In the genomic region with DNA sequence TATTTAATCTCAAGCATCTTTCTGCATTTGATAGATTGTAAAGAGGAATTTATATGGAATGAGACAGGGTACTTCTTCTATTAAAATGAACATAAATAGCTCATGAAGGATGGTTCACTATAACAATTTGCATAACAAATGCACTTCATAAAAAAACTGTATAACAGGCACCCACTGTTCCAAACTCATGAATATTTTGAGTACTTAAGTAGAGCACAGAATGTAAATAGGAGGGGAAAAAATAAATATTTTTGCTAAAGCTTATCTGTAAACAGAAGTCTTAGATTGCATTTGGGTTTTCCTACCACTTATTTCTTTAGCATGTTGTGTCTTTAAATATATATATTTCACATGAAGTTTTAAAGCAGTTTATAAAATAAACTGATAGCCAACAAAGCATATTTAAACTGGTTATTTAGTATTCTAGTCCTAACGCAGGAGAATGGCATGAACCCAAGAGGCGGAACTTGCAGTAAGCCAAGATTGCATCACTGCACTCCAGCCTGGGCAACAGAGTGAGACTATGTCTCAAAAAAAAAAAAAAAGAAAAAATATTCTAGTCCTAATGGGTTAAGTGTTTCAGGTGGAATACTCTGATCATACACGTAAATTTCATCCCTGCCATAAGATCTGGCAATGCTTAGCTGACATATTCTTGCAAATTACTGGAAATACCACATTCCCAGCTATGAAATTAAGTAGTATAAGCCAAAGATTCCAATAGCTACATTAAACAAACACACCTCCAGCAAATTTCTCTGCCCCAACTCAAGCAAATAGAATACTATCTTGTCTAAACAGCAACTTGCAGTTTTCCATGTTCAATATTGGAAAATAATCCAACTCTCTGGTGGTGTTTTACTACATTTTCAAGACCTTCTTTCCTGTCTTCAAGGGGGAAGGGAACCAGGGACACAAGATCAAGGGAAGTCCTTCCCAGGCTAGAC, we compare ENCODE assay signal across 30 cellular contexts.
"Had no signal": no experiment of that assay in that cellular context is flagged by ENCODE, and none has a peak within 500 bp of the region (broad histone marks: within the 10 kb centered on the region; RNA-seq: fewer than 3 reads in every experiment).

No MANE protein-coding gene starts in this region.

- H3K36me3 Mint-ChIP-seq: activated CD4-positive, alpha-beta memory T cell treated with anti-CD3 and anti-CD28 coated beads for 36 hours; memory B cell; naive thymus-derived CD4-positive, alpha-beta T cell had no signal

- H3K4me1 Mint-ChIP-seq: memory B cell; naive thymus-derived CD4-positive, alpha-beta T cell had no signal

- H3K4me3 ChIP-seq: breast epithelium, pancreas, psoas muscle, thoracic aorta, upper lobe of right lung had no signal

- H3K4me1 ChIP-seq: breast epithelium, foreskin keratinocyte, pancreas, psoas muscle, upper lobe of right lung had no signal

- H3K36me3 ChIP-seq: breast epithelium, pancreas, thoracic aorta, upper lobe of right lung, WERI-Rb-1 had no signal

- FAIRE-seq: astrocyte, pancreas, TTC549 had no signal

- DNase-seq: activated CD4-positive, alpha-beta memory T cell treated with anti-CD3 and anti-CD28 coated beads for 36 hours; activated CD4-positive, alpha-beta T cell treated with anti-CD3 and anti-CD28 coated beads for 48 hours; activated CD8-positive, alpha-beta memory T cell treated with anti-CD3 and anti-CD28 coated beads, Interleukin-2, amount 50 U/mL, for 4 hours; activated gamma-delta T cell; activated naive CD4-positive, alpha-beta T cell treated with anti-CD3 and anti-CD28 coated beads, Interleukin-2, amount 50 U/mL, for 16 hours; activated T-cell treated with anti-CD3 and anti-CD28 coated beads, Interleukin-2, amount 50 U/mL, for 1 hour; amniotic stem cell; central memory CD4-positive, alpha-beta T cell; foreskin keratinocyte; left ventricle myocardium superior; midbrain; naive thymus-derived CD4-positive, alpha-beta T cell; pancreas; psoas muscle; stimulated activated CD4-positive, alpha-beta T cell treated with anti-CD3 and anti-CD28 coated beads, Interleukin-2, amount 100 ng/mL, for 48 hours; stimulated activated naive CD8-positive, alpha-beta T cell treated with anti-CD3 and anti-CD28 coated beads, Interleukin-15, Interleukin-2, amounts not matched to agents 100 U/mL and 50 U/mL, for 24 hours; SW 1271; T-helper 9 cell; upper lobe of right lung; WERI-Rb-1 had no signal

- H3K27ac Mint-ChIP-seq: activated CD4-positive, alpha-beta memory T cell treated with anti-CD3 and anti-CD28 coated beads for 36 hours; activated T-helper 1 cell treated with anti-CD3 and anti-CD28 coated beads, Interleukin-12 subunit alpha, Interleukin-12 subunit beta, Interleukin-2, Interleukin-4 antibody, amounts not matched to agents 30 ng/mL and 10 ng/mL and 1 ng/mL, durations not matched to agents 14 hours and 24 hours and 36 hours; memory B cell; naive thymus-derived CD4-positive, alpha-beta T cell; T-helper 1 cell treated with Interleukin-12 subunit alpha and Interleukin-12 subunit beta and Interleukin-4 antibody, amounts not matched to agents 30 μg/mL and 1 μg/mL, for 36 hours had no signal

- H3K27me3 ChIP-seq: breast epithelium, foreskin keratinocyte, pancreas, upper lobe of right lung had no signal

- H3K9me3 Mint-ChIP-seq: activated T-helper 1 cell treated with anti-CD3 and anti-CD28 coated beads, Interleukin-12 subunit alpha, Interleukin-12 subunit beta, Interleukin-2, Interleukin-4 antibody, amounts not matched to agents 30 ng/mL and 10 ng/mL and 1 ng/mL, durations not matched to agents 14 hours and 24 hours and 36 hours; memory B cell; T-helper 1 cell treated with Interleukin-12 subunit alpha and Interleukin-12 subunit beta and Interleukin-4 antibody, amounts not matched to agents 30 μg/mL and 1 μg/mL, for 36 hours had no signal

- ATAC-seq: activated CD4-positive, CD25-positive, alpha-beta regulatory T cell treated with anti-CD3 and anti-CD28 coated beads, Interleukin-2, amount 50 U/mL, for 24 hours; esophagus mucosa; foreskin keratinocyte; left ventricle myocardium superior; naive thymus-derived CD4-positive, alpha-beta T cell; psoas muscle; right cardiac atrium; stimulated activated naive CD8-positive, alpha-beta T cell treated with anti-CD3 and anti-CD28 coated beads, Interleukin-15, Interleukin-2, amounts not matched to agents 100 U/mL and 50 U/mL, for 24 hours; upper lobe of right lung had no signal

- H3K9me3 ChIP-seq: breast epithelium, pancreas, psoas muscle, thoracic aorta, upper lobe of right lung had no signal

- H3K27ac ChIP-seq: breast epithelium, foreskin keratinocyte, pancreas, psoas muscle, thoracic aorta, upper lobe of right lung, WERI-Rb-1 had no signal

- H3K4me3 Mint-ChIP-seq: activated CD4-positive, alpha-beta memory T cell treated with anti-CD3 and anti-CD28 coated beads for 36 hours; activated T-helper 1 cell treated with anti-CD3 and anti-CD28 coated beads, Interleukin-12 subunit alpha, Interleukin-12 subunit beta, Interleukin-2, Interleukin-4 antibody, amounts not matched to agents 30 ng/mL and 10 ng/mL and 1 ng/mL, durations not matched to agents 14 hours and 24 hours and 36 hours; memory B cell; naive thymus-derived CD4-positive, alpha-beta T cell; T-helper 1 cell treated with Interleukin-12 subunit alpha and Interleukin-12 subunit beta and Interleukin-4 antibody, amounts not matched to agents 30 μg/mL and 1 μg/mL, for 36 hours had no signal
